Comparison of ENCODE assay signal across 8 cellular contexts in genomic region chr14:68779761-68780323, GRCh38. TPM values are rescaled to one million over a fixed set of nuclear protein-coding genes. Genes with fewer than 3 reads are reported as not detected.
DNase-seq lines count a peak whose midpoint lies in the region; ATAC-seq and TF ChIP-seq lines count a peak whose summit lies in the region.

No MANE protein-coding gene starts in this region.

- intact Hi-C loops in body of pancreas (cut with DNase I), result no loop called here

- DNase-seq in AG08395 (ENCODE audit: low spot score) (peak; percentile 84), RPMI7951 (ENCODE audit: low read depth) (peak; percentile 99), body of pancreas (peak in 2 of 4 donors; percentile 9 to 11), mesenchymal stem cell (peak; percentile 96), HEK293T (ENCODE audit: extremely low spot score) (no peak), NCI-H446 treated with DMSO at 0.1 percent for 48 hours (lab: John Stamatoyannopoulos, UW) (no peak), retina (no peak)

- no peak overlapping the region for H4K8ac ChIP-seq in mesenchymal stem cell (ENCODE audit: low read length)

- H2AK5ac ChIP-seq in mesenchymal stem cell (ENCODE audit: low read length, severe bottlenecking), result no peak overlapping the region

- no peak for TF ChIP-seq CTCF in body of pancreas (IDR thresholded peaks at IDR 0.05)

- H3K27ac ChIP-seq in body of pancreas, result peak overlapping the region; percentile 76 to 100 (median 98)
- peak overlapping the region; percentile 85 for H3K27ac ChIP-seq in mesenchymal stem cell (ENCODE audit: low read length, poor library complexity, severe bottlenecking)
- peak overlapping the region; percentile 73 for H3K27ac ChIP-seq in urinary bladder (ENCODE audit: low read depth)

- peak overlapping the region; percentile 5 to 71 for H3K18ac ChIP-seq in mesenchymal stem cell (ENCODE audit: low read depth in 1 of 2, low read length in 2 of 2)

- peak overlapping the region; percentile 90 for H2BK120ac ChIP-seq in mesenchymal stem cell (ENCODE audit: low read depth, low read length)

- H2AFZ ChIP-seq in mesenchymal stem cell (ENCODE audit: low read depth, low read length), result no peak overlapping the region

- H3K4me3 ChIP-seq in body of pancreas (no peak overlapping the region), mesenchymal stem cell (ENCODE audit: insufficient read depth in 1 of 2, low read depth in 1 of 2, low read length in 2 of 2) (no peak overlapping the region), urinary bladder (ENCODE audit: low read depth, low read length) (no peak overlapping the region)

- H3K4me1 ChIP-seq in body of pancreas (peaks cover 67% of the 10 kb centered on the region), mesenchymal stem cell (ENCODE audit: control insufficient read depth, insufficient read depth, low read depth, low read length) (peaks cover 38% of the 10 kb centered on the region), urinary bladder (ENCODE audit: insufficient read depth) (peaks cover 3% of the 10 kb centered on the region)

- ATAC-seq in body of pancreas, result no peak

- H2BK12ac ChIP-seq in mesenchymal stem cell (ENCODE audit: low read length in 2 of 2), result peak overlapping the region in 1 of 2 experiments; percentile 29

- H3K4ac ChIP-seq in mesenchymal stem cell (ENCODE audit: low read depth in 1 of 2, low read length in 2 of 2), result peak overlapping the region in 1 of 2 experiments; percentile 85

- no peak for TF ChIP-seq POLR2A in body of pancreas (IDR thresholded peaks at IDR 0.05)

- H3K9ac ChIP-seq in mesenchymal stem cell (ENCODE audit: low read length), result no peak overlapping the region

- POLR2A ChIA-PET in HEK293T (lab: Yijun Ruan, JAX), result interaction anchor here (1.3 kb wide), 1 partner anchor 13 kb away, joined by 5 read pairs; the partner anchor contains the start of gene ZFP36L1

- H3K36me3 ChIP-seq in body of pancreas (replicated peaks in 1 of 2; ENCODE audit: insufficient read depth in 1 of 2, low read depth in 2 of 2), result no peaks in the 10 kb centered on the region
- H3K36me3 ChIP-seq in mesenchymal stem cell (ENCODE audit: control insufficient read depth in 1 of 2, insufficient read depth in 2 of 2, low read depth in 1 of 2, low read length in 2 of 2), result no peaks in the 10 kb centered on the region
- no peaks in the 10 kb centered on the region for H3K36me3 ChIP-seq in urinary bladder (ENCODE audit: insufficient read depth)

- CTCF ChIA-PET in HEK293T (lab: Yijun Ruan, JAX), result no interaction called here

- H3K9me3 ChIP-seq in body of pancreas, result no peaks in the 10 kb centered on the region
- H3K9me3 ChIP-seq in mesenchymal stem cell (ENCODE audit: control insufficient read depth, low read length), result peaks cover 6% of the 10 kb centered on the region

- no peak overlapping the region for H2BK15ac ChIP-seq in mesenchymal stem cell (ENCODE audit: low read depth, poor library complexity, severe bottlenecking)

- no peak overlapping the region for H2BK5ac ChIP-seq in mesenchymal stem cell (ENCODE audit: low read depth, low read length, poor library complexity, severe bottlenecking)

- whole genome bisulfite sequencing in body of pancreas, 2 donors, result 70 to 85% methylated on average over 9 of the region's 9 CpGs
- WGBS in mesenchymal stem cell, result 2% methylated on average over 9 of the region's 9 CpGs
- 29% methylated on average over 9 of the region's 9 CpGs for WGBS in urinary bladder

- H3K27me3 ChIP-seq in body of pancreas (no peaks in the 10 kb centered on the region), mesenchymal stem cell (ENCODE audit: control insufficient read depth in 1 of 2, insufficient read depth in 1 of 2, low read length in 2 of 2) (no peaks in the 10 kb centered on the region)

- no peak overlapping the region for H3K14ac ChIP-seq in mesenchymal stem cell (ENCODE audit: low read length in 2 of 2)

- no peak overlapping the region for H4K91ac ChIP-seq in mesenchymal stem cell (ENCODE audit: low read length)

- no peak overlapping the region for H3K23ac ChIP-seq in mesenchymal stem cell (ENCODE audit: low read length in 2 of 2)

- H3K79me1 ChIP-seq in mesenchymal stem cell (replicated peaks; ENCODE audit: low read length, poor library complexity, severe bottlenecking), result peaks cover 3% of the 10 kb centered on the region

- peak overlapping the region; percentile 44 for H3K4me2 ChIP-seq in mesenchymal stem cell (ENCODE audit: low read length, poor library complexity, severe bottlenecking)

TF ChIP-seq in HEK293T, 16 proteins besides CTCF, POLR2A, EP300 and RAD21:
- TF ChIP-seq LEF1 (IDR thresholded peaks at IDR 0.05; ENCODE audit: borderline replicate concordance) (no peak), PKNOX1 (IDR thresholded peaks at IDR 0.05) (no peak), FOXK2 (IDR thresholded peaks at IDR 0.05) (no peak), L3MBTL2 (conservative IDR thresholded peaks at IDR 0.05) (no peak), ZNF384 (IDR thresholded peaks at IDR 0.05) (no peak), NFRKB (IDR thresholded peaks at IDR 0.05) (no peak), CTBP1 (IDR thresholded peaks at IDR 0.05; ENCODE audit: borderline replicate concordance) (no peak)

RNA-seq across cellular contexts. Expression of gene ZFP36L1, which starts 13.0 kb away (rescaled TPM):
- total RNA-seq in RPMI7951 (2014; rRNA removed; shearing (Covaris generic)), result 85.8 and 126 TPM in 2 replicates
- total RNA-seq in body of pancreas, result 100 to 1,000 TPM; 155 to 365 TPM
- polyA plus RNA-seq in mesenchymal stem cell (2013, experiment 1 of 2), result 407 TPM
- polyA plus RNA-seq in mesenchymal stem cell (2013, experiment 2 of 2), result 408 TPM
- total RNA-seq in urinary bladder, result 82.2 TPM
- polyA plus RNA-seq in urinary bladder, result 653 TPM

Comparison
In these comparisons a context has a peak if more than half of its experiments do, and no peak if none do; other contexts are left out.
1. DNase-seq: peak in AG08395 (single experiment), RPMI7951 (single experiment) and mesenchymal stem cell (single experiment); none in HEK293T (single experiment), NCI-H446 treated with DMSO at 0.1 percent for 48 hours (single experiment) and retina (single experiment).
2. Peak in every context shown above with its lines, with median percentiles within 50 percentile points of each other: H3K27ac ChIP-seq.